Comparison of ENCODE assay signal across 1 cellular context in the genomic region with DNA sequence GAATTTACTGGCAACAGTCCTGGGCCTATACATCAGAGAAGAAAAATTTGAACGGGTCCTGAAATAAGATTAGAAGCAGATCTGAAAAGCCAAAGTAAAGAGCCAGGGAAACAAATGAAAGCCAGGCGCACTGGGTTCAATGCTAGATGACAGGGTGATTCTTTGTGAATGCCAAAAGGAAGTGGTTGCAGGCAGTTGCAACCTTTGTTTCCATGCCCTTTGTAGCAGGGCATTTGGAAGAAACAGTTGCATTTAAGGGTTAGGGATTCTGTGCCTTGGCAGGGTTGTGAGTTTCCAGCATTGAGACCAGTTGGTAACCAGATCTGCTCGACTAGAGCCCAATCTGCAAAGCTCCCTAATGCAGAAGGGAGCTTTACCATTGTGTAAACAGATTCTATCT.
TF ChIP-seq lines count a peak whose summit lies in the region.

No MANE protein-coding gene starts in this region.

TF ChIP-seq in GM23338, 12 proteins besides CTCF, POLR2A, EP300 and RAD21 (continued from another document):
- TF ChIP-seq REST (IDR thresholded peaks at IDR 0.05; ENCODE audit: unreplicated experiment) (no peak), EZH2phosphoT487 (IDR thresholded peaks at IDR 0.05; ENCODE audit: unreplicated experiment) (no peak), ETS1 (IDR thresholded peaks at IDR 0.05) (no peak), JUNB (IDR thresholded peaks at IDR 0.05; ENCODE audit: unreplicated experiment) (no peak), POLR2AphosphoS5 (IDR thresholded peaks at IDR 0.05; ENCODE audit: low read depth) (no peak)
